ENCODE assay signal across 2 cellular contexts in genomic region chr5:54227109-54227508, GRCh38.
TF ChIP-seq lines count a peak whose summit lies in the region.

No MANE protein-coding gene starts in this region.

TF ChIP-seq in IMR-90, 13 proteins besides CTCF, POLR2A, EP300 and RAD21:
- TF ChIP-seq ELK1 (IDR thresholded peaks at IDR 0.05; ENCODE audit: borderline replicate concordance, low read depth, low read length), result no peak
- no peak for TF ChIP-seq MAFK (IDR thresholded peaks at IDR 0.05; ENCODE audit: low read depth, low read length)
- TF ChIP-seq RCOR1 (IDR thresholded peaks at IDR 0.05; ENCODE audit: insufficient replicate concordance, low read length), result no peak
- TF ChIP-seq CHD1 (IDR thresholded peaks at IDR 0.05; ENCODE audit: low read depth, low read length), result no peak
- no peak for TF ChIP-seq MXI1 (IDR thresholded peaks at IDR 0.05; ENCODE audit: borderline replicate concordance, low read depth, low read length)
- TF ChIP-seq RFX5 (IDR thresholded peaks at IDR 0.05; ENCODE audit: low read depth, low read length), result no peak
- TF ChIP-seq BHLHE40 (IDR thresholded peaks at IDR 0.05; ENCODE audit: low read depth, low read length), result no peak
- no peak for TF ChIP-seq CEBPB (IDR thresholded peaks at IDR 0.05; ENCODE audit: low read depth, low read length)
- no peak for TF ChIP-seq SMC3 (IDR thresholded peaks at IDR 0.05; ENCODE audit: low read depth, low read length)
- TF ChIP-seq FOS (IDR thresholded peaks at IDR 0.05; ENCODE audit: low read depth, low read length), result no peak
- no peak for TF ChIP-seq NFE2L2 (IDR thresholded peaks at IDR 0.05; ENCODE audit: low read depth, low read length)
- TF ChIP-seq, protein P1, sequence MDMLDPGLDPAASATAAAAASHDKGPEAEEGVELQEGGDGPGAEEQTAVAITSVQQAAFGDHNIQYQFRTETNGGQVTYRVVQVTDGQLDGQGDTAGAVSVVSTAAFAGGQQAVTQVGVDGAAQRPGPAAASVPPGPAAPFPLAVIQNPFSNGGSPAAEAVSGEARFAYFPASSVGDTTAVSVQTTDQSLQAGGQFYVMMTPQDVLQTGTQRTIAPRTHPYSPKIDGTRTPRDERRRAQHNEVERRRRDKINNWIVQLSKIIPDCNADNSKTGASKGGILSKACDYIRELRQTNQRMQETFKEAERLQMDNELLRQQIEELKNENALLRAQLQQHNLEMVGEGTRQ (IDR thresholded peaks at IDR 0.05; ENCODE audit: low read depth, low read length), result no peak
- no peak for TF ChIP-seq MAZ (IDR thresholded peaks at IDR 0.05; ENCODE audit: borderline replicate concordance, low read depth, low read length)

TF ChIP-seq in H1, 55 proteins besides CTCF, POLR2A, EP300 and RAD21:
- TF ChIP-seq ZNF274 (IDR thresholded peaks at IDR 0.05; ENCODE audit: borderline replicate concordance, extremely low read depth, low read length), result no peak
- no peak for TF ChIP-seq HDAC6 (IDR thresholded peaks at IDR 0.05; ENCODE audit: low read depth, low read length)
- TF ChIP-seq RFX5 (IDR thresholded peaks at IDR 0.05; ENCODE audit: borderline replicate concordance, low read depth, low read length), result no peak
- TF ChIP-seq RBBP5 (IDR thresholded peaks at IDR 0.05; ENCODE audit: borderline replicate concordance, low read depth, low read length), result no peak
- TF ChIP-seq KDM1A (IDR thresholded peaks at IDR 0.05; ENCODE audit: borderline replicate concordance, low read length), result no peak
- TF ChIP-seq EGR1 (IDR thresholded peaks at IDR 0.05; ENCODE audit: borderline replicate concordance, low read depth, low read length), result no peak
- no peak for TF ChIP-seq TBP (IDR thresholded peaks at IDR 0.05; ENCODE audit: low read depth, low read length)
- no peak for TF ChIP-seq ASH2L (IDR thresholded peaks at IDR 0.05; ENCODE audit: low read length)
- no peak for TF ChIP-seq NANOG (IDR thresholded peaks at IDR 0.05; ENCODE audit: insufficient read depth, low read depth, low read length, poor library complexity, severe bottlenecking)
- TF ChIP-seq JUN (IDR thresholded peaks at IDR 0.05; ENCODE audit: low read depth, low read length), result no peak
- TF ChIP-seq SP2 (IDR thresholded peaks at IDR 0.05; ENCODE audit: low read length), result no peak
- TF ChIP-seq KDM5A (IDR thresholded peaks at IDR 0.05; ENCODE audit: low read length), result no peak
TF ChIP-seq in H1: peak in this region for 0.
